13 cellular contexts compared by ENCODE assay signal in the genomic region with DNA sequence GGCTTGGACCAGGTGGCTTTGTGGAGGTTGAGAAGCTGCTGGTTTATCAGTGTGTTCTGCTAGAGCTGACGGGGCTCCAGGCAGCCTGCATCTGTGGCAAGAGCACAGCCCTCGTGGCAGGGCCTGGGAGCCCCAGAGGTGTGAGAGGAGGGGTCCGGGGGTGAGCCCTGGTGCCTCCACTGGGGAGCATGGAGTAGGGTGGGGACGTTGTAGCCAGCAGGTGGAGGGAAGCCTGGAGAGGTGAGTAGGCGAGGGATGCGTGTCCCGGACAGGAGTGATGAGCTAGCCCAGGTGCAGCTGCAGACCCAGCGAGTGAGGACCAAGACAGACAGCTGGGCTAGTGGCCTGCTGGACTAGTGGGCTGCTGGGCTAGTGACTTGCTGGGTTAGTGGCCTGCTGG. TPM values are rescaled to one million over a fixed set of nuclear protein-coding genes. Genes with fewer than 3 reads are reported as not detected.
A peak's percentile ranks its signal among the peaks of the same experiment; 100 is the strongest.
DNase-seq lines count a peak whose midpoint lies in the region; ATAC-seq and TF ChIP-seq lines count a peak whose summit lies in the region.
"Had no signal": no experiment of that assay in that cellular context is flagged by ENCODE, and none has a peak within 500 bp of the region (broad histone marks: within the 10 kb centered on the region; RNA-seq: fewer than 3 reads in every experiment).

No MANE protein-coding gene starts in this region.

- no peaks in the 10 kb centered on the region for H3K36me3 Mint-ChIP-seq in GM23338 (ENCODE audit: low read depth)
- H3K36me3 Mint-ChIP-seq in effector memory CD8-positive, alpha-beta T cell (ENCODE audit: insufficient read depth): no peaks in the 10 kb centered on the region
- no peaks in the 10 kb centered on the region for H3K36me3 Mint-ChIP-seq in type B pancreatic cell

- H3K36me3 ChIP-seq in GM23338 (ENCODE audit: insufficient read depth): no peaks in the 10 kb centered on the region

- H3F3A ChIP-seq in GM23338 (replicated peaks; ENCODE audit: low read depth): no peaks in the 10 kb centered on the region

- DNase-seq in COLO668 (lab: John Stamatoyannopoulos, UW; ENCODE audit: unreplicated experiment) (peak; percentile 7), GM23338 (ENCODE audit: low spot score) (no peak), type B pancreatic cell (ENCODE audit: extremely low spot score, unreplicated experiment) (no peak)
- no peak for DNase-seq in effector memory CD8-positive, alpha-beta T cell
- DNase-seq: C1 segment of cervical spinal cord; CD4-positive, alpha-beta T cell; DND-41; GDM1 had no signal

- H3K27ac ChIP-seq in GM23338 (ENCODE audit: low read depth): no peak overlapping the region

- no peak overlapping the region for H3K4me3 ChIP-seq in GM23338

- H3K27me3 Mint-ChIP-seq in GM23338 (ENCODE audit: insufficient read depth, low read depth, poor library complexity) (peaks cover 2% of the 10 kb centered on the region), type B pancreatic cell (peaks cover 13% of the 10 kb centered on the region)
- H3K27me3 Mint-ChIP-seq in effector memory CD8-positive, alpha-beta T cell: peaks cover 13 to 61% of the 10 kb centered on the region in 2 donors

- no peaks in the 10 kb centered on the region for H4K20me1 ChIP-seq in GM23338 (replicated peaks; ENCODE audit: insufficient read depth)

- no peak for ATAC-seq in GM23338
- no peak for ATAC-seq in effector memory CD8-positive, alpha-beta T cell (replicated peaks)
- no peak for ATAC-seq in HG03342 (IDR thresholded peaks at IDR 0.05; ENCODE audit: unreplicated experiment)
- ATAC-seq in HG03175 (IDR thresholded peaks at IDR 0.05; ENCODE audit: unreplicated experiment): no peak
- no peak for ATAC-seq in GM21528 (IDR thresholded peaks at IDR 0.05; ENCODE audit: low FRiP score, unreplicated experiment)

- H3K9me3 Mint-ChIP-seq in GM23338 (no peaks in the 10 kb centered on the region; the same call in 1 of the 3 replicates), type B pancreatic cell (no peaks in the 10 kb centered on the region)
- no peaks in the 10 kb centered on the region for H3K9me3 Mint-ChIP-seq in effector memory CD8-positive, alpha-beta T cell
- H3K9me3 Mint-ChIP-seq: CD4-positive, alpha-beta T cell had no signal

- no peaks in the 10 kb centered on the region for H3K27me3 ChIP-seq in GM23338 (ENCODE audit: insufficient read depth)

- peaks cover 15% of the 10 kb centered on the region for H3K4me1 ChIP-seq in GM23338 (ENCODE audit: insufficient read depth)

- H3K4me1 Mint-ChIP-seq in GM23338 (peaks cover 45% of the 10 kb centered on the region), type B pancreatic cell (ENCODE audit: unreplicated experiment) (peaks cover 10% of the 10 kb centered on the region)
- H3K4me1 Mint-ChIP-seq in effector memory CD8-positive, alpha-beta T cell (ENCODE audit: low read depth in 2 of 2): peaks cover 6 to 8% of the 10 kb centered on the region in 2 donors
- H3K4me1 Mint-ChIP-seq: B cell had no signal

- H3K4me2 ChIP-seq in GM23338: no peak overlapping the region

- no peak overlapping the region for H3K4me3 Mint-ChIP-seq in GM23338
- no peak overlapping the region for H3K4me3 Mint-ChIP-seq in effector memory CD8-positive, alpha-beta T cell
- no peak overlapping the region for H3K4me3 Mint-ChIP-seq in type B pancreatic cell
- H3K4me3 Mint-ChIP-seq: B cell; CD4-positive, alpha-beta T cell had no signal

- TF ChIP-seq CTCF in GM23338 (conservative IDR thresholded peaks at IDR 0.05; ENCODE audit: low read depth in 2 of 2) (no peak), type B pancreatic cell (conservative IDR thresholded peaks at IDR 0.05) (no peak)

- H3K9me2 ChIP-seq in GM23338 (ENCODE audit: insufficient read depth): no peaks in the 10 kb centered on the region

- peak overlapping the region; percentile 21; the same call in 1 of the 2 replicates for H3K27ac Mint-ChIP-seq in GM23338
- H3K27ac Mint-ChIP-seq in effector memory CD8-positive, alpha-beta T cell: peak overlapping the region; percentile 49 to 68
- peak overlapping the region; percentile 10 for H3K27ac Mint-ChIP-seq in type B pancreatic cell
- H3K27ac Mint-ChIP-seq: B cell; CD4-positive, alpha-beta T cell had no signal

- H3K79me2 ChIP-seq in GM23338 (replicated peaks; ENCODE audit: insufficient read depth): no peaks in the 10 kb centered on the region

- H2AFZ ChIP-seq in GM23338: no peak overlapping the region

TF ChIP-seq in GM23338, 12 proteins besides CTCF, POLR2A, EP300 and RAD21:
- no peak for TF ChIP-seq EZH2phosphoT487 (IDR thresholded peaks at IDR 0.05; ENCODE audit: unreplicated experiment)

RNA-seq across cellular contexts. Expression of a gene that starts 51.0 kb away (rescaled TPM):
- not detected in 2 replicates for total RNA-seq in GM23338 (2014; rRNA removed; shearing (Covaris generic))
- polyA plus RNA-seq in GM23338 (2016; fragmentation: Nextera tagmentation; extraction: Ambion mirVana): 0.19 and 0.21 TPM in 2 replicates
- total RNA-seq in type B pancreatic cell (ENCODE audit: low replicate concordance): 3.1 and 7.9 TPM in 2 replicates
- total RNA-seq: A172 had no signal
